In the genomic region with DNA sequence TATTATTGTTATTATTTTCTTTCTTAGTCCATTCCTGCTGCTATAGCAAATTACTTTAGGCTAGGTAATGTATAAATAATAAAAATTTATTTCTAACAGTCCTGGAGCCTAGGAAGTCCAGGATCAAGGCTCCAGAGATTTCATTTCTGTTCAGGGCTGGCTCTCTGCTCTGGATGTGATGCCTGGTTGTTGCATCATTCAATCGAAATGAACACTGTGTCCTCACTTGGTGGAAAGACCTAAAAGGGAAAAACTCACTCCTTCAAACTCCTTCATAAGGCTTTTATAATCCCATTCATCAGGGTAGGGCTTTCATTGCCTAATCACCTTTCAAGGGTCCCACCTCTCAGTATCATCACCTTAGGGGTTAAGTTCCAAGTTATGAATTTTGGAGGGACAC, we compare ENCODE assay signal across 16 cellular contexts.
"Had no signal": no experiment of that assay in that cellular context is flagged by ENCODE, and none has a peak within 500 bp of the region (broad histone marks: within the 10 kb centered on the region; RNA-seq: fewer than 3 reads in every experiment).

No MANE protein-coding gene starts in this region.

- H3K4me3 ChIP-seq: cardiac muscle cell, coronary artery, ovary, right atrium auricular region, tibial artery had no signal

- H3K27me3 ChIP-seq: cardiac muscle cell, foreskin keratinocyte, ovary, right atrium auricular region, tibial artery had no signal

- H3K36me3 ChIP-seq: cardiac muscle cell, ovary, right atrium auricular region, tibial artery had no signal

- DNase-seq: effector CD4-positive, alpha-beta T cell; endodermal cell; erythroblast; foreskin keratinocyte; immature natural killer cell; kidney; left colon; naive thymus-derived CD4-positive, alpha-beta T cell; ovary; stimulated activated CD4-positive, alpha-beta T cell treated with anti-CD3 and anti-CD28 coated beads, Interleukin-4, amount 100 ng/mL, for 1 hour; stimulated activated CD8-positive, alpha-beta memory T cell treated with anti-CD3 and anti-CD28 coated beads, Interleukin-4, amount 100 ng/mL, for 48 hours; tibial artery had no signal

- H3K27ac ChIP-seq: cardiac muscle cell, coronary artery, foreskin keratinocyte, ovary, right atrium auricular region, tibial artery had no signal

- H3K4me1 ChIP-seq: right atrium auricular region, tibial artery had no signal

- H3K9me3 ChIP-seq: ovary, right atrium auricular region, tibial artery had no signal

- ATAC-seq: foreskin keratinocyte; left colon; naive thymus-derived CD4-positive, alpha-beta T cell; stimulated activated effector memory CD8-positive, alpha-beta T cell treated with anti-CD3 and anti-CD28 coated beads, Interleukin-12 subunit alpha, Interleukin-12 subunit beta, amount 100 ng/mL, for 72 hours had no signal
